In the genomic region with DNA sequence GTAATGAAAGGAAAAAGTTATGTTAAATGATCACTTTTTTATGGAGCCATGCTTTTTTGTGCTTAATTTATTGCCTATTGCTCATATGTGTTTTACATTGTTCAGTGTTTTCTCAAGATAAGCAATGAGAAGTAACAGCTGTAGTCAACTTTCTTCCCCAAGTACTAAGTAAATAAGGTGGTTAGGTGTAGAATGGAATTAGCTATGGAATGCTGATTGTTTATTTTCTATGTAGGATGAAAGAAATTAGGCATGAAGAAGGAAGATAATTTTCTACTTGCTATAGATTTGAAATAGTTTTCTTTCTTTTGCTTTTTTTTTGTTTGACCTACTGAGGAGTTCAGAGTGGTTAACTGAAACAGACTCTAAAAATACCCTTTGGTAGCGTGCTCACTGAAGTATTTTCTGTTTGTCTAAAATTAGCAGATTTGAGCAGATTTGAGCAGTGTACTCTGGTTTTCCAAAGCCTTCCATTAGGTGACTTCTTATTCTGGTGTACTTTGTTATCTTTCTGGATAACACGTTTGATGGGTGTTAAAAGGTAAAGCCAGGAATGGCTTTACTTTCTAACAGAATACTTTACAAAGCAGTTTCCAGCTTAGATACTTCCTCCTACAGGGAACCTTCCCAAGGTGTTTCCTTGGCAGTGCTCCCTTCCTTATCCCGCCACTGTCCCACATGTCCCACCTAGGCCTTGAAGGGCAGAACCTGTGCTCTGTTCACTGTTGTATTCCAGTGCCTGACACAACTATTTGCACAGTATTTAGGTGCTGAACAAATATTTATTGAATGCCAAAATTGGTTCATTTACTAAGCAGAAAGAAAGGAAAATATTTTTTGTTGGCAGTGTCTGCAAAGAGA, we compare ENCODE assay signal across 1 cellular context.
TF ChIP-seq lines count a peak whose summit lies in the region.

No MANE protein-coding gene starts in this region.

TF ChIP-seq in HEK293, 187 proteins besides CTCF, POLR2A, EP300 and RAD21 (continued from another document):
- no peak for TF ChIP-seq ZNF548 (tag by site-specific recombination; IDR thresholded peaks at IDR 0.05)
- no peak for TF ChIP-seq ZNF138 (tag by site-specific recombination; IDR thresholded peaks at IDR 0.05; ENCODE audit: borderline replicate concordance)
- TF ChIP-seq MYNN (tag by site-specific recombination; IDR thresholded peaks at IDR 0.05; ENCODE audit: borderline replicate concordance) = no peak
- TF ChIP-seq KLF8 (tag by site-specific recombination; IDR thresholded peaks at IDR 0.05) = no peak
- TF ChIP-seq GLIS2 (tag by site-specific recombination; IDR thresholded peaks at IDR 0.05) = no peak
- TF ChIP-seq, protein P1, sequence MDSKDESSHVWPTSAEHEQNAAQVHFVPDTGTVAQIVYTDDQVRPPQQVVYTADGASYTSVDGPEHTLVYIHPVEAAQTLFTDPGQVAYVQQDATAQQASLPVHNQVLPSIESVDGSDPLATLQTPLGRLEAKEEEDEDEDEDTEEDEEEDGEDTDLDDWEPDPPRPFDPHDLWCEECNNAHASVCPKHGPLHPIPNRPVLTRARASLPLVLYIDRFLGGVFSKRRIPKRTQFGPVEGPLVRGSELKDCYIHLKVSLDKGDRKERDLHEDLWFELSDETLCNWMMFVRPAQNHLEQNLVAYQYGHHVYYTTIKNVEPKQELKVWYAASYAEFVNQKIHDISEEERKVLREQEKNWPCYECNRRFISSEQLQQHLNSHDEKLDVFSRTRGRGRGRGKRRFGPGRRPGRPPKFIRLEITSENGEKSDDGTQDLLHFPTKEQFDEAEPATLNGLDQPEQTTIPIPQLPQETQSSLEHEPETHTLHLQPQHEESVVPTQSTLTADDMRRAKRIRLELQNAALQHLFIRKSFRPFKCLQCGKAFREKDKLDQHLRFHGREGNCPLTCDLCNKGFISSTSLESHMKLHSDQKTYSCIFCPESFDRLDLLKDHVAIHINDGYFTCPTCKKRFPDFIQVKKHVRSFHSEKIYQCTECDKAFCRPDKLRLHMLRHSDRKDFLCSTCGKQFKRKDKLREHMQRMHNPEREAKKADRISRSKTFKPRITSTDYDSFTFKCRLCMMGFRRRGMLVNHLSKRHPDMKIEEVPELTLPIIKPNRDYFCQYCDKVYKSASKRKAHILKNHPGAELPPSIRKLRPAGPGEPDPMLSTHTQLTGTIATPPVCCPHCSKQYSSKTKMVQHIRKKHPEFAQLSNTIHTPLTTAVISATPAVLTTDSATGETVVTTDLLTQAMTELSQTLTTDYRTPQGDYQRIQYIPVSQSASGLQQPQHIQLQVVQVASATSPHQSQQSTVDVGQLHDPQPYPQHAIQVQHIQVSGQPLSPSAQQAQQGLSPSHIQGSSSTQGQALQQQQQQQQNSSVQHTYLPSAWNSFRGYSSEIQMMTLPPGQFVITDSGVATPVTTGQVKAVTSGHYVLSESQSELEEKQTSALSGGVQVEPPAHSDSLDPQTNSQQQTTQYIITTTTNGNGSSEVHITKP (tag by site-specific recombination; IDR thresholded peaks at IDR 0.05) = no peak
- no peak for TF ChIP-seq ZNF23 (tag by site-specific recombination; IDR thresholded peaks at IDR 0.05; ENCODE audit: borderline replicate concordance)
- TF ChIP-seq, protein P2, sequence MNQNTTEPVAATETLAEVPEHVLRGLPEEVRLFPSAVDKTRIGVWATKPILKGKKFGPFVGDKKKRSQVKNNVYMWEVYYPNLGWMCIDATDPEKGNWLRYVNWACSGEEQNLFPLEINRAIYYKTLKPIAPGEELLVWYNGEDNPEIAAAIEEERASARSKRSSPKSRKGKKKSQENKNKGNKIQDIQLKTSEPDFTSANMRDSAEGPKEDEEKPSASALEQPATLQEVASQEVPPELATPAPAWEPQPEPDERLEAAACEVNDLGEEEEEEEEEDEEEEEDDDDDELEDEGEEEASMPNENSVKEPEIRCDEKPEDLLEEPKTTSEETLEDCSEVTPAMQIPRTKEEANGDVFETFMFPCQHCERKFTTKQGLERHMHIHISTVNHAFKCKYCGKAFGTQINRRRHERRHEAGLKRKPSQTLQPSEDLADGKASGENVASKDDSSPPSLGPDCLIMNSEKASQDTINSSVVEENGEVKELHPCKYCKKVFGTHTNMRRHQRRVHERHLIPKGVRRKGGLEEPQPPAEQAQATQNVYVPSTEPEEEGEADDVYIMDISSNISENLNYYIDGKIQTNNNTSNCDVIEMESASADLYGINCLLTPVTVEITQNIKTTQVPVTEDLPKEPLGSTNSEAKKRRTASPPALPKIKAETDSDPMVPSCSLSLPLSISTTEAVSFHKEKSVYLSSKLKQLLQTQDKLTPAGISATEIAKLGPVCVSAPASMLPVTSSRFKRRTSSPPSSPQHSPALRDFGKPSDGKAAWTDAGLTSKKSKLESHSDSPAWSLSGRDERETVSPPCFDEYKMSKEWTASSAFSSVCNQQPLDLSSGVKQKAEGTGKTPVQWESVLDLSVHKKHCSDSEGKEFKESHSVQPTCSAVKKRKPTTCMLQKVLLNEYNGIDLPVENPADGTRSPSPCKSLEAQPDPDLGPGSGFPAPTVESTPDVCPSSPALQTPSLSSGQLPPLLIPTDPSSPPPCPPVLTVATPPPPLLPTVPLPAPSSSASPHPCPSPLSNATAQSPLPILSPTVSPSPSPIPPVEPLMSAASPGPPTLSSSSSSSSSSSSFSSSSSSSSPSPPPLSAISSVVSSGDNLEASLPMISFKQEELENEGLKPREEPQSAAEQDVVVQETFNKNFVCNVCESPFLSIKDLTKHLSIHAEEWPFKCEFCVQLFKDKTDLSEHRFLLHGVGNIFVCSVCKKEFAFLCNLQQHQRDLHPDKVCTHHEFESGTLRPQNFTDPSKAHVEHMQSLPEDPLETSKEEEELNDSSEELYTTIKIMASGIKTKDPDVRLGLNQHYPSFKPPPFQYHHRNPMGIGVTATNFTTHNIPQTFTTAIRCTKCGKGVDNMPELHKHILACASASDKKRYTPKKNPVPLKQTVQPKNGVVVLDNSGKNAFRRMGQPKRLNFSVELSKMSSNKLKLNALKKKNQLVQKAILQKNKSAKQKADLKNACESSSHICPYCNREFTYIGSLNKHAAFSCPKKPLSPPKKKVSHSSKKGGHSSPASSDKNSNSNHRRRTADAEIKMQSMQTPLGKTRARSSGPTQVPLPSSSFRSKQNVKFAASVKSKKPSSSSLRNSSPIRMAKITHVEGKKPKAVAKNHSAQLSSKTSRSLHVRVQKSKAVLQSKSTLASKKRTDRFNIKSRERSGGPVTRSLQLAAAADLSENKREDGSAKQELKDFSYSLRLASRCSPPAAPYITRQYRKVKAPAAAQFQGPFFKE (tag by site-specific recombination; IDR thresholded peaks at IDR 0.05; ENCODE audit: borderline replicate concordance) = no peak
- no peak for TF ChIP-seq ZNF426 (tag by site-specific recombination; IDR thresholded peaks at IDR 0.05)
- TF ChIP-seq ZNF639 (tag by site-specific recombination; IDR thresholded peaks at IDR 0.05) = peak; percentile 67; the same call in 1 of the 2 replicates
- TF ChIP-seq ZFP37 (tag by site-specific recombination; IDR thresholded peaks at IDR 0.05) = no peak
- no peak for TF ChIP-seq ZNF626 (tag by site-specific recombination; IDR thresholded peaks at IDR 0.05)
- TF ChIP-seq YY1 (tag by site-specific recombination; IDR thresholded peaks at IDR 0.05) = no peak
- no peak for TF ChIP-seq ZNF837 (tag by site-specific recombination; IDR thresholded peaks at IDR 0.05)
- no peak for TF ChIP-seq KLF9 (tag by site-specific recombination; IDR thresholded peaks at IDR 0.05; ENCODE audit: low read depth)
- no peak for TF ChIP-seq PBX3 (CRISPR knock-in tag; IDR thresholded peaks at IDR 0.05)
- TF ChIP-seq ZIC2 (tag by site-specific recombination; IDR thresholded peaks at IDR 0.05) = no peak
- TF ChIP-seq ZNF596 (tag by site-specific recombination; IDR thresholded peaks at IDR 0.05) = no peak
- TF ChIP-seq ZXDB (tag by site-specific recombination; IDR thresholded peaks at IDR 0.05) = peak; percentile 88
